ENCODE assay signal across 1 cellular context in the genomic region with DNA sequence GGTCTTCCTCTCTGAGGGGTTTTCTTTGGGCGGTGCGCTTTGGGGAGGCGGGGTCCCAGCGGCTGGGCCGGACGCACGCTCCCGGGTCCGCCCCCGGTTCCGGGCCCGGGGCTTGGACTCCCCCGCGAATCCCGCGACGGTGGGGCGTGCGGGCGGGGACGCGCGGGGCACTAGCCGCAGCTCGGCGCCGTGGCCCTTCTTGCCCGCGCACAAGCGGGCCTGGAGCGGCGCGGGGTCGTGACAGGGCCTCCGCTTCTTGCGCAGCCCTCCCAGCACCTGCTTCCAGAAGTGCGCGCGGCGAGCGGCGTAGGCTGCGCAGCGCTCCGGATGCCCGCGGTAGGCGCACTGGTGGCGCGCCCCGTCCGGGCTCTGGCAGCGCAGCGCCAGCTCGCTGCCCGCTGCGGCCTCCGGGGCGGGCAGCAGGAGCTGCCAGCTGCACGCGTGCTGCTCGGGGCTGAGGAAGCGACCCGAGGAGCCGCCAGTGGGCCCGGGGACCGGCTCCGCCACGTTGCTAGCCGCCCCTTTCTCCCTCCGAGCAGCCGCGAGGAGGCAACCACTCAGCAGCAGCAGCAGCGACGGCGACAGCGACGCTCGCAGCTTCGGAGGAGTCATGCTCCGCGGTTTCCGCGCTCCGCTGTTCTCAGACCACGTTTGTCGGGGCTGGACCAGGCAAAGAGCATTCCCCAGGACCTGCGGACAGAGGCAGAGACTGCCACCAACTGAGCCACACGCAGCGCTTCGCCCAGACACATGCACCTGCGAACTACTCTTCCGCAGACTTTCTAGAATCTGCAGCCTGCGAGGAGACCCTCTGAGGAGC.
TF ChIP-seq lines count a peak whose summit lies in the region.

No MANE protein-coding gene starts in this region.

TF ChIP-seq in HepG2, 621 proteins besides CTCF, POLR2A, EP300 and RAD21 (continued from another document and continues in another):
- TF ChIP-seq, protein P1, sequence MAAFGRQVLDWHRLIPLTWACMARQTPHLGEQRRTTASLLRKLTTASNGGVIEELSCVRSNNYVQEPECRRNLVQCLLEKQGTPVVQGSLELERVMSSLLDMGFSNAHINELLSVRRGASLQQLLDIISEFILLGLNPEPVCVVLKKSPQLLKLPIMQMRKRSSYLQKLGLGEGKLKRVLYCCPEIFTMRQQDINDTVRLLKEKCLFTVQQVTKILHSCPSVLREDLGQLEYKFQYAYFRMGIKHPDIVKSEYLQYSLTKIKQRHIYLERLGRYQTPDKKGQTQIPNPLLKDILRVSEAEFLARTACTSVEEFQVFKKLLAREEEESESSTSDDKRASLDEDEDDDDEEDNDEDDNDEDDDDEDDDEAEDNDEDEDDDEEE (CRISPR knock-in tag; IDR thresholded peaks at IDR 0.05) = peak; percentile 43; the same call in 1 of the 2 replicates
- TF ChIP-seq, protein P2, sequence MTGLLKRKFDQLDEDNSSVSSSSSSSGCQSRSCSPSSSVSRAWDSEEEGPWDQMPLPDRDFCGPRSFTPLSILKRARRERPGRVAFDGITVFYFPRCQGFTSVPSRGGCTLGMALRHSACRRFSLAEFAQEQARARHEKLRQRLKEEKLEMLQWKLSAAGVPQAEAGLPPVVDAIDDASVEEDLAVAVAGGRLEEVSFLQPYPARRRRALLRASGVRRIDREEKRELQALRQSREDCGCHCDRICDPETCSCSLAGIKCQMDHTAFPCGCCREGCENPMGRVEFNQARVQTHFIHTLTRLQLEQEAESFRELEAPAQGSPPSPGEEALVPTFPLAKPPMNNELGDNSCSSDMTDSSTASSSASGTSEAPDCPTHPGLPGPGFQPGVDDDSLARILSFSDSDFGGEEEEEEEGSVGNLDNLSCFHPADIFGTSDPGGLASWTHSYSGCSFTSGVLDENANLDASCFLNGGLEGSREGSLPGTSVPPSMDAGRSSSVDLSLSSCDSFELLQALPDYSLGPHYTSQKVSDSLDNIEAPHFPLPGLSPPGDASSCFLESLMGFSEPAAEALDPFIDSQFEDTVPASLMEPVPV (CRISPR knock-in tag; IDR thresholded peaks at IDR 0.05) = peak; percentile 90; the same call in 1 of the 2 replicates
- TF ChIP-seq HNRNPL (IDR thresholded peaks at IDR 0.05; ENCODE audit: low read depth, low read length) = 0 out of 2 replicates have a peak, but pooled peaks have one; percentile 72
- TF ChIP-seq, protein P3, sequence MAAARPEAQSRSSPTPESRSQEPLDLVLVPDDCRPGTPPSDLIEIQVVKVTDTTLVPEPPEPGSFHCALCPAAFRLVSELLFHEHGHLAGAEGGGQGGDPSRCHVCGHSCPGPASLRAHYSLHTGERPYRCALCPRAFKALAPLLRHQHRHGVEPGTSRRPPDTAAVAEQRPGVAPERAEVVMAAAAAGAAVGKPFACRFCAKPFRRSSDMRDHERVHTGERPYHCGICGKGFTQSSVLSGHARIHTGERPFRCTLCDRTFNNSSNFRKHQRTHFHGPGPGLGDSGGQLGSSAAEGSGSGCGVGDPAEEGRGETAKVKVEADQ (CRISPR knock-in tag; IDR thresholded peaks at IDR 0.05; ENCODE audit: borderline replicate concordance) = no peak
- TF ChIP-seq TP53 (CRISPR knock-in tag; conservative IDR thresholded peaks at IDR 0.05) = no peak
- TF ChIP-seq ZNF749 (CRISPR knock-in tag; IDR thresholded peaks at IDR 0.05; ENCODE audit: borderline replicate concordance) = peak; percentile 85; the same call in 1 of the 2 replicates
- peak; percentile 79 for TF ChIP-seq ZNF317 (CRISPR knock-in tag; IDR thresholded peaks at IDR 0.05)
- TF ChIP-seq, protein P4, sequence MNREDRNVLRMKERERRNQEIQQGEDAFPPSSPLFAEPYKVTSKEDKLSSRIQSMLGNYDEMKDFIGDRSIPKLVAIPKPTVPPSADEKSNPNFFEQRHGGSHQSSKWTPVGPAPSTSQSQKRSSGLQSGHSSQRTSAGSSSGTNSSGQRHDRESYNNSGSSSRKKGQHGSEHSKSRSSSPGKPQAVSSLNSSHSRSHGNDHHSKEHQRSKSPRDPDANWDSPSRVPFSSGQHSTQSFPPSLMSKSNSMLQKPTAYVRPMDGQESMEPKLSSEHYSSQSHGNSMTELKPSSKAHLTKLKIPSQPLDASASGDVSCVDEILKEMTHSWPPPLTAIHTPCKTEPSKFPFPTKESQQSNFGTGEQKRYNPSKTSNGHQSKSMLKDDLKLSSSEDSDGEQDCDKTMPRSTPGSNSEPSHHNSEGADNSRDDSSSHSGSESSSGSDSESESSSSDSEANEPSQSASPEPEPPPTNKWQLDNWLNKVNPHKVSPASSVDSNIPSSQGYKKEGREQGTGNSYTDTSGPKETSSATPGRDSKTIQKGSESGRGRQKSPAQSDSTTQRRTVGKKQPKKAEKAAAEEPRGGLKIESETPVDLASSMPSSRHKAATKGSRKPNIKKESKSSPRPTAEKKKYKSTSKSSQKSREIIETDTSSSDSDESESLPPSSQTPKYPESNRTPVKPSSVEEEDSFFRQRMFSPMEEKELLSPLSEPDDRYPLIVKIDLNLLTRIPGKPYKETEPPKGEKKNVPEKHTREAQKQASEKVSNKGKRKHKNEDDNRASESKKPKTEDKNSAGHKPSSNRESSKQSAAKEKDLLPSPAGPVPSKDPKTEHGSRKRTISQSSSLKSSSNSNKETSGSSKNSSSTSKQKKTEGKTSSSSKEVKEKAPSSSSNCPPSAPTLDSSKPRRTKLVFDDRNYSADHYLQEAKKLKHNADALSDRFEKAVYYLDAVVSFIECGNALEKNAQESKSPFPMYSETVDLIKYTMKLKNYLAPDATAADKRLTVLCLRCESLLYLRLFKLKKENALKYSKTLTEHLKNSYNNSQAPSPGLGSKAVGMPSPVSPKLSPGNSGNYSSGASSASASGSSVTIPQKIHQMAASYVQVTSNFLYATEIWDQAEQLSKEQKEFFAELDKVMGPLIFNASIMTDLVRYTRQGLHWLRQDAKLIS (CRISPR knock-in tag; IDR thresholded peaks at IDR 0.05) = no peak
- no peak for TF ChIP-seq RBM39 (IDR thresholded peaks at IDR 0.05; ENCODE audit: low read depth, low read length, poor library complexity, severe bottlenecking)
- TF ChIP-seq, protein P5, sequence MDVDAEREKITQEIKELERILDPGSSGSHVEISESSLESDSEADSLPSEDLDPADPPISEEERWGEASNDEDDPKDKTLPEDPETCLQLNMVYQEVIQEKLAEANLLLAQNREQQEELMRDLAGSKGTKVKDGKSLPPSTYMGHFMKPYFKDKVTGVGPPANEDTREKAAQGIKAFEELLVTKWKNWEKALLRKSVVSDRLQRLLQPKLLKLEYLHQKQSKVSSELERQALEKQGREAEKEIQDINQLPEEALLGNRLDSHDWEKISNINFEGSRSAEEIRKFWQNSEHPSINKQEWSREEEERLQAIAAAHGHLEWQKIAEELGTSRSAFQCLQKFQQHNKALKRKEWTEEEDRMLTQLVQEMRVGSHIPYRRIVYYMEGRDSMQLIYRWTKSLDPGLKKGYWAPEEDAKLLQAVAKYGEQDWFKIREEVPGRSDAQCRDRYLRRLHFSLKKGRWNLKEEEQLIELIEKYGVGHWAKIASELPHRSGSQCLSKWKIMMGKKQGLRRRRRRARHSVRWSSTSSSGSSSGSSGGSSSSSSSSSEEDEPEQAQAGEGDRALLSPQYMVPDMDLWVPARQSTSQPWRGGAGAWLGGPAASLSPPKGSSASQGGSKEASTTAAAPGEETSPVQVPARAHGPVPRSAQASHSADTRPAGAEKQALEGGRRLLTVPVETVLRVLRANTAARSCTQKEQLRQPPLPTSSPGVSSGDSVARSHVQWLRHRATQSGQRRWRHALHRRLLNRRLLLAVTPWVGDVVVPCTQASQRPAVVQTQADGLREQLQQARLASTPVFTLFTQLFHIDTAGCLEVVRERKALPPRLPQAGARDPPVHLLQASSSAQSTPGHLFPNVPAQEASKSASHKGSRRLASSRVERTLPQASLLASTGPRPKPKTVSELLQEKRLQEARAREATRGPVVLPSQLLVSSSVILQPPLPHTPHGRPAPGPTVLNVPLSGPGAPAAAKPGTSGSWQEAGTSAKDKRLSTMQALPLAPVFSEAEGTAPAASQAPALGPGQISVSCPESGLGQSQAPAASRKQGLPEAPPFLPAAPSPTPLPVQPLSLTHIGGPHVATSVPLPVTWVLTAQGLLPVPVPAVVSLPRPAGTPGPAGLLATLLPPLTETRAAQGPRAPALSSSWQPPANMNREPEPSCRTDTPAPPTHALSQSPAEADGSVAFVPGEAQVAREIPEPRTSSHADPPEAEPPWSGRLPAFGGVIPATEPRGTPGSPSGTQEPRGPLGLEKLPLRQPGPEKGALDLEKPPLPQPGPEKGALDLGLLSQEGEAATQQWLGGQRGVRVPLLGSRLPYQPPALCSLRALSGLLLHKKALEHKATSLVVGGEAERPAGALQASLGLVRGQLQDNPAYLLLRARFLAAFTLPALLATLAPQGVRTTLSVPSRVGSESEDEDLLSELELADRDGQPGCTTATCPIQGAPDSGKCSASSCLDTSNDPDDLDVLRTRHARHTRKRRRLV (CRISPR knock-in tag; IDR thresholded peaks at IDR 0.05) = peak; percentile 73; the same call in 1 of the 2 replicates
- TF ChIP-seq TBX2 (CRISPR knock-in tag; IDR thresholded peaks at IDR 0.05; ENCODE audit: borderline replicate concordance) = peak; percentile 88
- TF ChIP-seq RNF2 (conservative IDR thresholded peaks at IDR 0.05; ENCODE audit: low read depth) = peak; percentile 58
- TF ChIP-seq ARNT2 (CRISPR knock-in tag; IDR thresholded peaks at IDR 0.05; ENCODE audit: low read depth) = peak; percentile 60; the same call in 1 of the 2 replicates
- TF ChIP-seq ZBTB42 (CRISPR knock-in tag; IDR thresholded peaks at IDR 0.05) = peak; percentile 61; the same call in 1 of the 2 replicates
- TF ChIP-seq GABPB1 (CRISPR knock-in tag; IDR thresholded peaks at IDR 0.05) = peak; percentile 81
- TF ChIP-seq ZBTB1 (CRISPR knock-in tag; IDR thresholded peaks at IDR 0.05; ENCODE audit: borderline replicate concordance) = peak; percentile 42; the same call in 1 of the 2 replicates
- TF ChIP-seq, protein P6, sequence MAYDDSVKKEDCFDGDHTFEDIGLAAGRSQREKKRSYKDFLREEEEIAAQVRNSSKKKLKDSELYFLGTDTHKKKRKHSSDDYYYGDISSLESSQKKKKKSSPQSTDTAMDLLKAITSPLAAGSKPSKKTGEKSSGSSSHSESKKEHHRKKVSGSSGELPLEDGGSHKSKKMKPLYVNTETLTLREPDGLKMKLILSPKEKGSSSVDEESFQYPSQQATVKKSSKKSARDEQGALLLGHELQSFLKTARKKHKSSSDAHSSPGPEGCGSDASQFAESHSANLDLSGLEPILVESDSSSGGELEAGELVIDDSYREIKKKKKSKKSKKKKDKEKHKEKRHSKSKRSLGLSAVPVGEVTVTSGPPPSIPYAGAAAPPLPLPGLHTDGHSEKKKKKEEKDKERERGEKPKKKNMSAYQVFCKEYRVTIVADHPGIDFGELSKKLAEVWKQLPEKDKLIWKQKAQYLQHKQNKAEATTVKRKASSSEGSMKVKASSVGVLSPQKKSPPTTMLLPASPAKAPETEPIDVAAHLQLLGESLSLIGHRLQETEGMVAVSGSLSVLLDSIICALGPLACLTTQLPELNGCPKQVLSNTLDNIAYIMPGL (CRISPR knock-in tag; IDR thresholded peaks at IDR 0.05; ENCODE audit: borderline replicate concordance in 1 of 2, low read depth in 1 of 2) = peak; percentile 93 to 97
- peak; percentile 61; the same call in 1 of the 2 replicates for TF ChIP-seq DNMT1 (CRISPR knock-in tag; IDR thresholded peaks at IDR 0.05)
- TF ChIP-seq, protein P7, sequence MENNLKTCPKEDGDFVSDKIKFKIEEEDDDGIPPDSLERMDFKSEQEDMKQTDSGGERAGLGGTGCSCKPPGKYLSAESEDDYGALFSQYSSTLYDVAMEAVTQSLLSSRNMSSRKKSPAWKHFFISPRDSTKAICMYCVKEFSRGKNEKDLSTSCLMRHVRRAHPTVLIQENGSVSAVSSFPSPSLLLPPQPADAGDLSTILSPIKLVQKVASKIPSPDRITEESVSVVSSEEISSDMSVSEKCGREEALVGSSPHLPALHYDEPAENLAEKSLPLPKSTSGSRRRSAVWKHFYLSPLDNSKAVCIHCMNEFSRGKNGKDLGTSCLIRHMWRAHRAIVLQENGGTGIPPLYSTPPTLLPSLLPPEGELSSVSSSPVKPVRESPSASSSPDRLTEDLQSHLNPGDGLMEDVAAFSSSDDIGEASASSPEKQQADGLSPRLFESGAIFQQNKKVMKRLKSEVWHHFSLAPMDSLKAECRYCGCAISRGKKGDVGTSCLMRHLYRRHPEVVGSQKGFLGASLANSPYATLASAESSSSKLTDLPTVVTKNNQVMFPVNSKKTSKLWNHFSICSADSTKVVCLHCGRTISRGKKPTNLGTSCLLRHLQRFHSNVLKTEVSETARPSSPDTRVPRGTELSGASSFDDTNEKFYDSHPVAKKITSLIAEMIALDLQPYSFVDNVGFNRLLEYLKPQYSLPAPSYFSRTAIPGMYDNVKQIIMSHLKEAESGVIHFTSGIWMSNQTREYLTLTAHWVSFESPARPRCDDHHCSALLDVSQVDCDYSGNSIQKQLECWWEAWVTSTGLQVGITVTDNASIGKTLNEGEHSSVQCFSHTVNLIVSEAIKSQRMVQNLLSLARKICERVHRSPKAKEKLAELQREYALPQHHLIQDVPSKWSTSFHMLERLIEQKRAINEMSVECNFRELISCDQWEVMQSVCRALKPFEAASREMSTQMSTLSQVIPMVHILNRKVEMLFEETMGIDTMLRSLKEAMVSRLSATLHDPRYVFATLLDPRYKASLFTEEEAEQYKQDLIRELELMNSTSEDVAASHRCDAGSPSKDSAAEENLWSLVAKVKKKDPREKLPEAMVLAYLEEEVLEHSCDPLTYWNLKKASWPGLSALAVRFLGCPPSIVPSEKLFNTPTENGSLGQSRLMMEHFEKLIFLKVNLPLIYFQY (CRISPR knock-in tag; IDR thresholded peaks at IDR 0.05; ENCODE audit: borderline replicate concordance) = peak; percentile 20; the same call in 1 of the 2 replicates
- TF ChIP-seq ZNF550 (CRISPR knock-in tag; IDR thresholded peaks at IDR 0.05; ENCODE audit: borderline replicate concordance) = no peak
- peak; percentile 64; the same call in 1 of the 2 replicates for TF ChIP-seq MIER2 (CRISPR knock-in tag; IDR thresholded peaks at IDR 0.05)
- TF ChIP-seq ZSCAN22 (CRISPR knock-in tag; IDR thresholded peaks at IDR 0.05) = no peak
- TF ChIP-seq ZNF773 (CRISPR knock-in tag; IDR thresholded peaks at IDR 0.05; ENCODE audit: borderline replicate concordance) = no peak; the same call in 1 of the 2 replicates
- peak; percentile 85 for TF ChIP-seq SALL1 (CRISPR knock-in tag; IDR thresholded peaks at IDR 0.05)
- TF ChIP-seq SSRP1 (CRISPR knock-in tag; IDR thresholded peaks at IDR 0.05) = no peak
- peak; percentile 43; the same call in 1 of the 2 replicates for TF ChIP-seq ZNF354B (CRISPR knock-in tag; IDR thresholded peaks at IDR 0.05)
- TF ChIP-seq ZNF747 (CRISPR knock-in tag; IDR thresholded peaks at IDR 0.05; ENCODE audit: borderline replicate concordance) = peak; percentile 88; the same call in 1 of the 2 replicates
- TF ChIP-seq SMC3 (IDR thresholded peaks at IDR 0.05; ENCODE audit: low read length) = no peak
- 0 out of 2 replicates have a peak, but pooled peaks have one; percentile 60 for TF ChIP-seq JUND (CRISPR knock-in tag; IDR thresholded peaks at IDR 0.05)
- peak; percentile 80 for TF ChIP-seq ZNF451 (CRISPR knock-in tag; IDR thresholded peaks at IDR 0.05)
- TF ChIP-seq GFI1 (CRISPR knock-in tag; IDR thresholded peaks at IDR 0.05; ENCODE audit: borderline replicate concordance) = peak; percentile 3; the same call in 1 of the 2 replicates
- peak; percentile 65; the same call in 1 of the 2 replicates for TF ChIP-seq SMAD3 (CRISPR knock-in tag; IDR thresholded peaks at IDR 0.05)
- TF ChIP-seq ZNF891 (CRISPR knock-in tag; IDR thresholded peaks at IDR 0.05) = peak; percentile 91; the same call in 1 of the 2 replicates
- 0 out of 2 replicates have a peak, but pooled peaks have one; percentile 38 for TF ChIP-seq DR1 (CRISPR knock-in tag; IDR thresholded peaks at IDR 0.05)
- peak; percentile 58 for TF ChIP-seq MED8 (CRISPR knock-in tag; IDR thresholded peaks at IDR 0.05; ENCODE audit: insufficient replicate concordance)
- no peak for TF ChIP-seq ZNF3 (CRISPR knock-in tag; IDR thresholded peaks at IDR 0.05)
- 0 out of 2 replicates have a peak, but pooled peaks have one; percentile 63 for TF ChIP-seq ZNF12 (CRISPR knock-in tag; IDR thresholded peaks at IDR 0.05)
- no peak for TF ChIP-seq ZNF34 (CRISPR knock-in tag; IDR thresholded peaks at IDR 0.05; ENCODE audit: borderline replicate concordance)
- peak; percentile 72 for TF ChIP-seq ZNF264 (CRISPR knock-in tag; IDR thresholded peaks at IDR 0.05)
- TF ChIP-seq XBP1 (CRISPR knock-in tag; IDR thresholded peaks at IDR 0.05) = no peak
